8 cellular contexts compared by ENCODE assay signal in genomic region chr5:75236322-75237316, GRCh38. TPM values are rescaled to one million over a fixed set of nuclear protein-coding genes. Genes with fewer than 3 reads are reported as not detected.
DNase-seq lines count a peak whose midpoint lies in the region; ATAC-seq and TF ChIP-seq lines count a peak whose summit lies in the region.

TSS of gene ANKRD31 (minus strand) at chr5:75236878. CDS start at chr5:75236686, 192 bp downstream.

- no peaks in the 10 kb centered on the region for H3K79me2 ChIP-seq in mammary epithelial cell (ENCODE audit: insufficient read depth, low read length)

- CTCF ChIA-PET in mammary epithelial cell (lab: Charles Lee; ENCODE audit: low non-redundant PET), result interaction anchor here (0.7 to 0.8 kb wide), 5 partner anchors 12 to 821 kb away, joined by 3 to 5 read pairs (median 3); no protein-coding TSS in a partner anchor

- TF ChIP-seq CTCF in WERI-Rb-1 (IDR thresholded peaks at IDR 0.05; ENCODE audit: low read depth, low read length) (peak; percentile 75), mammary epithelial cell (conservative IDR thresholded peaks at IDR 0.05 in 1 of 2, IDR thresholded peaks at IDR 0.05 in 1 of 2; ENCODE audit: extremely low read depth in 1 of 2, insufficient read depth in 1 of 2, low read depth in 1 of 2, low read length in 2 of 2) (peak; percentile 53 to 62)

- H2AFZ ChIP-seq in mammary epithelial cell (ENCODE audit: low read depth, low read length), result peak within 1 kb of the TSS; percentile 99

- intact Hi-C loops in mammary epithelial cell (cut with micrococcal nuclease), result loop anchor here (1.0 to 2.0 kb wide), 4 partner anchors 29 to 188 kb away; partner anchors contain the start of gene HMGCR

- WGBS in mammary epithelial cell (ENCODE audit: low coverage, missing lambda C conversion rate), result 3% methylated on average over 42 of the region's 58 CpGs

- H3K27ac ChIP-seq in WERI-Rb-1, result peak within 1 kb of the TSS; percentile 72
- no peak within 1 kb of the TSS for H3K27ac ChIP-seq in mammary epithelial cell (ENCODE audit: insufficient read depth, low read depth, low read length)

- ATAC-seq in HG03064 (IDR thresholded peaks at IDR 0.05; ENCODE audit: low read depth, unreplicated experiment), result peak; percentile 99

- H3K4me1 ChIP-seq in mammary epithelial cell (ENCODE audit: insufficient read depth, low read length), result peaks cover 29% of the 10 kb centered on the region

- H3K27me3 ChIP-seq in WERI-Rb-1 (ENCODE audit: insufficient read depth, low read depth, severe bottlenecking) (no peaks in the 10 kb centered on the region), mammary epithelial cell (ENCODE audit: insufficient read depth, low read length) (no peaks in the 10 kb centered on the region)

- peak; percentile 63 for TF ChIP-seq POLR2A in GM18526 (IDR thresholded peaks at IDR 0.05; ENCODE audit: extremely low read depth, insufficient read length)

- BruUV-seq in mammary epithelial cell (replicated peaks; lab: Mats Ljungman, UMichigan), result TSS peak; percentile 74

- H3K9me3 ChIP-seq in WERI-Rb-1 (ENCODE audit: severe bottlenecking) (no peaks in the 10 kb centered on the region), mammary epithelial cell (replicated peaks; ENCODE audit: insufficient read depth, low read length) (no peaks in the 10 kb centered on the region)

- peak within 1 kb of the TSS; percentile 89 for H3K4me2 ChIP-seq in mammary epithelial cell (ENCODE audit: insufficient read depth, low read depth, low read length)

- peak within 1 kb of the TSS; percentile 94 for H3K4me3 ChIP-seq in WERI-Rb-1 (ENCODE audit: low read depth, low read length)
- H3K4me3 ChIP-seq in mammary epithelial cell (replicated peaks in 1 of 3; ENCODE audit: insufficient read depth in 1 of 3, low read depth in 2 of 3, low read length in 3 of 3), result peak within 1 kb of the TSS; percentile 69 to 72 (median 71)

- H4K20me1 ChIP-seq in mammary epithelial cell (ENCODE audit: insufficient read depth, low read length), result no peaks in the 10 kb centered on the region

- dilution Hi-C loops in mammary epithelial cell (cut with HindIII; ENCODE audit: low sequenced_read_pairs), result no loop called here

- H3K9ac ChIP-seq in mammary epithelial cell (ENCODE audit: insufficient read depth, low read length), result peak within 1 kb of the TSS; percentile 36

- H3K36me3 ChIP-seq in WERI-Rb-1, result no peaks in the 10 kb centered on the region
- H3K36me3 ChIP-seq in mammary epithelial cell (ENCODE audit: insufficient read depth, low read length), result no peaks in the 10 kb centered on the region

- DNase-seq in ACHN (peak; percentile 79), NCI-H2171 (lab: John Stamatoyannopoulos, UW) (peak; percentile 66), WERI-Rb-1 (peak; percentile 81), mammary epithelial cell (peak; percentile 64), inferior parietal cortex (ENCODE audit: extremely low spot score) (peak; percentile 90), smooth muscle cell of the brain vasculature (ENCODE audit: low read depth, low spot score) (peak; percentile 28)

- in situ Hi-C loops in ACHN (cut with HindIII; ENCODE audit: low pct_ligation_motif_present, low pct_unique_long_range_greater_than_20kb, low sequenced_read_pairs), result no loop called here
- in situ Hi-C loops in mammary epithelial cell (cut with MboI; ENCODE audit: low sequenced_read_pairs in 2 of 2), result no loop called here

RNA-seq across cellular contexts. Expression of gene ANKRD31, which starts in this region (rescaled TPM):
- under 1 TPM; 0.26 to 0.33 TPM for total RNA-seq in mammary epithelial cell
- polyA plus RNA-seq in mammary epithelial cell, result 0.05 TPM
- 0.93 TPM for polyA minus RNA-seq in mammary epithelial cell

Comparison
In these comparisons a context has a peak if more than half of its experiments do, and no peak if none do; other contexts are left out.
1. Peak in DNase-seq, H3K4me3 ChIP-seq, H3K9ac ChIP-seq and H3K4me2 ChIP-seq in mammary epithelial cell; RNA of the gene not detected or under 1 TPM.
2. DNase-seq: peak in every context shown above with its lines; median percentile 90 in inferior parietal cortex; 81 in WERI-Rb-1; 79 in ACHN; 66 in NCI-H2171; 64 in mammary epithelial cell; 28 in smooth muscle cell of the brain vasculature.